In the genomic region with DNA sequence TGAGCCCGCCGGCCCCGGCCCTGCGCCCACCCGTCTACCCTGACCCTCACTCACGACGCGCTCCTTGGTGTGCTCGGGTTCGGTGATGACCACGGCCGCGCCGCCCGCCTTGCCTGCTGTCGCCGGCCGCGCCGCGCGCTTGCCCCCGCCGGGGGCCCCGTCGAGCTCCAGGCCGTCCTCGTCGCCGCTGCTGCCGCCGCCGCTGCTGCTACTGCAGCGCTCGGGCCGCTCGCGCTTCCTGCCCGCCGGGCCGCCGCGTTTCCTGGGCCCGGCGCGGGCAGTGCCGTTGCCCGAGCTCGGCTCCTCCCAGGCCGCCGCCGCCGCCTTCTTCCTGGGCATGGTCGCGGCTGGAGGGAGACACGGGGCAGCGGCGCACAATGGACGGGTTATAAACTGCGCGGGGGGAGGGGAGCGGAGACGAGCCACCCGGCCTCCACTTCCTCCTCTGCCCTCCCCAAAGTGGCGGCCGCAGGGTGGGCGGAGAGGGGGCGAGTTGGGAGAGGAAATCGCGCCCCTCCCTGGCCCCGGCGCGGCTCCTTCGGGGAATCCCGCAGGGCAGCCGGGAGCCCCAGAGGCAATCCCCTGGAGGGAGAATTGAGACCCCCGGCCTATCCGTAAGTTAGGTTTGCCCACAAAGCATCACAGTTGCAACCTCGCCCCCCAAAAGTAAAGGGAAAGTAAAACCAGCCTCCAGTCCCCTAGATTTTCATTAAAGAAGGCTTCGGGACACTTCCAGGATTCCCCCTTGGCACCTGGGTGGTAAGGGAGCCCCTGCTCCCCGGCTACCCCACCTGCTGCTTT, we compare ENCODE assay signal across 8 cellular contexts. TPM values are rescaled to one million over a fixed set of nuclear protein-coding genes. Genes with fewer than 3 reads are reported as not detected.
DNase-seq lines count a peak whose midpoint lies in the region; ATAC-seq and TF ChIP-seq lines count a peak whose summit lies in the region.

No MANE protein-coding gene starts in this region.

- H3K27me3 Mint-ChIP-seq in activated CD8-positive, alpha-beta T cell treated with anti-CD3 and anti-CD28 coated beads, Interleukin-2, amount 10 ng/mL, durations not matched to agents 7 days and 5 days (ENCODE audit: low read depth), result no peaks in the 10 kb centered on the region
- H3K27me3 Mint-ChIP-seq in effector memory CD8-positive, alpha-beta T cell, result peaks cover 0 to 4% of the 10 kb centered on the region in 2 donors
- peaks cover 2% of the 10 kb centered on the region for H3K27me3 Mint-ChIP-seq in memory B cell

- CTCF ChIA-PET in activated CD8-positive, alpha-beta T cell treated with anti-CD3 and anti-CD28 coated beads, Interleukin-2, amount 10 ng/mL, durations not matched to agents 7 days and 5 days (lab: Charles Lee), result interaction anchor here (1.0 kb wide), 1 partner anchor 16 kb away, joined by 3 read pairs; no protein-coding TSS in a partner anchor

- peaks cover 59% of the 10 kb centered on the region for H3K4me1 Mint-ChIP-seq in activated CD8-positive, alpha-beta T cell treated with anti-CD3 and anti-CD28 coated beads, Interleukin-2, amount 10 ng/mL, durations not matched to agents 7 days and 5 days (ENCODE audit: low read depth)
- H3K4me1 Mint-ChIP-seq in effector memory CD8-positive, alpha-beta T cell (ENCODE audit: low read depth in 2 of 2), result peaks cover 30 to 41% of the 10 kb centered on the region in 2 donors
- H3K4me1 Mint-ChIP-seq in memory B cell, result peaks cover 31% of the 10 kb centered on the region

- H3K36me3 Mint-ChIP-seq in activated CD8-positive, alpha-beta T cell treated with anti-CD3 and anti-CD28 coated beads, Interleukin-2, amount 10 ng/mL, durations not matched to agents 7 days and 5 days (ENCODE audit: low read depth), result peaks cover 38% of the 10 kb centered on the region
- H3K36me3 Mint-ChIP-seq in effector memory CD8-positive, alpha-beta T cell (ENCODE audit: insufficient read depth), result peaks cover 38% of the 10 kb centered on the region
- H3K36me3 Mint-ChIP-seq in memory B cell, result peaks cover 3% of the 10 kb centered on the region

- no peak for TF ChIP-seq CTCF in GM13977 (IDR thresholded peaks at IDR 0.05; ENCODE audit: extremely low read depth, insufficient read depth, missing control alignments)

- ATAC-seq in HG02885 (IDR thresholded peaks at IDR 0.05; ENCODE audit: poor library complexity, unreplicated experiment), result peak; percentile 39
- ATAC-seq in activated CD8-positive, alpha-beta T cell treated with anti-CD3 and anti-CD28 coated beads, Interleukin-2, amount 10 ng/mL, durations not matched to agents 7 days and 5 days, result peak; percentile 52
- ATAC-seq in effector memory CD8-positive, alpha-beta T cell (replicated peaks), result peak; percentile 46
- peak; percentile 30 for ATAC-seq in memory B cell (ENCODE audit: low read depth)

- no peaks in the 10 kb centered on the region for H3K9me3 Mint-ChIP-seq in activated CD8-positive, alpha-beta T cell treated with anti-CD3 and anti-CD28 coated beads, Interleukin-2, amount 10 ng/mL, durations not matched to agents 7 days and 5 days (ENCODE audit: insufficient read depth)
- H3K9me3 Mint-ChIP-seq in effector memory CD8-positive, alpha-beta T cell, result no peaks in the 10 kb centered on the region
- no peaks in the 10 kb centered on the region for H3K9me3 Mint-ChIP-seq in memory B cell

- DNase-seq in GM13977 (ENCODE audit: low spot score) (peak; percentile 81), NCI-H510A treated with DMSO at 0.1 percent for 48 hours (lab: John Stamatoyannopoulos, UW) (peak; percentile 33), memory B cell (ENCODE audit: low spot score in 2 of 2) (peak; percentile 62 to 67), NCI-H2107 (lab: John Stamatoyannopoulos, UW) (no peak)
- peak; percentile 85 for DNase-seq in activated CD8-positive, alpha-beta T cell treated with anti-CD3 and anti-CD28 coated beads, Interleukin-2, amount 10 ng/mL, durations not matched to agents 7 days and 5 days
- DNase-seq in effector memory CD8-positive, alpha-beta T cell, result peak; percentile 57 to 61 (median 61)
- DNase-seq in stimulated activated CD8-positive, alpha-beta memory T cell treated with anti-CD3 and anti-CD28 coated beads, Interleukin-12 subunit alpha, Interleukin-12 subunit beta, amount 100 ng/mL, for 4 hours (ENCODE audit: low read depth), result peak; percentile 69

- POLR2A ChIA-PET in activated CD8-positive, alpha-beta T cell treated with anti-CD3 and anti-CD28 coated beads, Interleukin-2, amount 10 ng/mL, durations not matched to agents 7 days and 5 days (lab: Charles Lee), result interaction anchor here (1.1 to 1.4 kb wide), 2 partner anchors 14 to 385 kb away, joined by 3 to 4 read pairs; partner anchors contain the start of gene SDHB

- in situ Hi-C loops in GM13977 (cut with MboI; ENCODE audit: low pct_unique_long_range_greater_than_20kb, low sequenced_read_pairs, unreplicated experiment), result no loop called here

- peak overlapping the region; percentile 95 for H3K27ac Mint-ChIP-seq in activated CD8-positive, alpha-beta T cell treated with anti-CD3 and anti-CD28 coated beads, Interleukin-2, amount 10 ng/mL, durations not matched to agents 7 days and 5 days
- H3K27ac Mint-ChIP-seq in effector memory CD8-positive, alpha-beta T cell, result peak overlapping the region; percentile 97
- peak overlapping the region; percentile 91 for H3K27ac Mint-ChIP-seq in memory B cell

- H3K4me3 Mint-ChIP-seq in activated CD8-positive, alpha-beta T cell treated with anti-CD3 and anti-CD28 coated beads, Interleukin-2, amount 10 ng/mL, durations not matched to agents 7 days and 5 days, result peak overlapping the region; percentile 96
- H3K4me3 Mint-ChIP-seq in effector memory CD8-positive, alpha-beta T cell, result peak overlapping the region; percentile 95 to 96
- peak overlapping the region; percentile 96 for H3K4me3 Mint-ChIP-seq in memory B cell

RNA-seq across cellular contexts. Expression of gene RCC2, which starts 1.1 kb away (rescaled TPM):
- 100 to 1,000 TPM; 151 to 152 TPM for total RNA-seq in activated CD8-positive, alpha-beta T cell treated with anti-CD3 and anti-CD28 coated beads, Interleukin-2, amount 10 ng/mL, durations not matched to agents 7 days and 5 days
